ENCODE assay signal across 9 cellular contexts in genomic region chr21:38773108-38774061, GRCh38. TPM values are rescaled to one million over a fixed set of nuclear protein-coding genes. Genes with fewer than 3 reads are reported as not detected.
DNase-seq lines count a peak whose midpoint lies in the region; ATAC-seq and TF ChIP-seq lines count a peak whose summit lies in the region.
"Had no signal": no experiment of that assay in that cellular context is flagged by ENCODE, and none has a peak within 500 bp of the region (broad histone marks: within the 10 kb centered on the region; RNA-seq: fewer than 3 reads in every experiment).

No MANE protein-coding gene starts in this region.

- DNase-seq in Right ventricle myocardium inferior (ENCODE audit: missing footprints) = no peak
- no peak for DNase-seq in cardiac septum (ENCODE audit: low spot score)
- DNase-seq in left ventricle myocardium inferior = no peak
- DNase-seq in upper lobe of left lung = no peak
- no peak for DNase-seq in CD8-positive, alpha-beta memory T cell
- no peak for DNase-seq in inferior parietal cortex (ENCODE audit: extremely low spot score)
- DNase-seq: NCI-H1930 had no signal

- H3K27me3 Mint-ChIP-seq in CD8-positive, alpha-beta memory T cell = peaks cover 4 to 12% of the 10 kb centered on the region in 2 donors

- peaks cover 23 to 41% (median 34%) of the 10 kb centered on the region in 3 donors for H3K4me1 Mint-ChIP-seq in CD8-positive, alpha-beta memory T cell

- H3K9me3 Mint-ChIP-seq in CD8-positive, alpha-beta memory T cell = peaks cover 0 to 3% (median 0%) of the 10 kb centered on the region in 5 donors

- ATAC-seq in Right ventricle myocardium inferior (peak; percentile 67), upper lobe of left lung (ENCODE audit: low FRiP score in 2 of 2) (peak in 1 of 2 donors; percentile 90), HG03342 (IDR thresholded peaks at IDR 0.05; ENCODE audit: unreplicated experiment) (no peak)

- TF ChIP-seq CTCF in WI38 (IDR thresholded peaks at IDR 0.05; ENCODE audit: low read depth, low read length) (no peak), left ventricle myocardium inferior (IDR thresholded peaks at IDR 0.05; ENCODE audit: borderline replicate concordance) (no peak), upper lobe of left lung (IDR thresholded peaks at IDR 0.05) (no peak)

- H3K27me3 ChIP-seq in left ventricle myocardium inferior (ENCODE audit: low read depth) (no peaks in the 10 kb centered on the region), upper lobe of left lung (no peaks in the 10 kb centered on the region)
- H3K27me3 ChIP-seq in CD8-positive, alpha-beta memory T cell (ENCODE audit: insufficient read depth, low read length, poor library complexity, severe bottlenecking) = no peaks in the 10 kb centered on the region

- H3K36me3 Mint-ChIP-seq in CD8-positive, alpha-beta memory T cell = peaks cover 0 to 1% (median 0%) of the 10 kb centered on the region in 3 donors

- intact Hi-C loops in Right ventricle myocardium inferior (cut with DNase I) = no loop called here
- intact Hi-C loops in cardiac septum (cut with DNase I) = no loop called here
- intact Hi-C loops in left ventricle myocardium inferior (cut with micrococcal nuclease) = no loop called here

- peak overlapping the region in 1 of 8 donors; percentile 15 for H3K27ac Mint-ChIP-seq in CD8-positive, alpha-beta memory T cell

- no peak for TF ChIP-seq EP300 in upper lobe of left lung (IDR thresholded peaks at IDR 0.05)

- H3K4me3 ChIP-seq in WI38 (ENCODE audit: low read depth, low read length) = peak overlapping the region; percentile 20
- H3K4me3 ChIP-seq in left ventricle myocardium inferior = no peak overlapping the region
- no peak overlapping the region for H3K4me3 ChIP-seq in upper lobe of left lung
- H3K4me3 ChIP-seq in CD8-positive, alpha-beta memory T cell (ENCODE audit: low read length) = no peak overlapping the region

- no peak for TF ChIP-seq POLR2A in upper lobe of left lung (IDR thresholded peaks at IDR 0.05)

- H3K9me3 ChIP-seq in left ventricle myocardium inferior (replicated peaks) (peaks cover 3% of the 10 kb centered on the region), upper lobe of left lung (no peaks in the 10 kb centered on the region)
- H3K9me3 ChIP-seq in CD8-positive, alpha-beta memory T cell (ENCODE audit: low read length) = no peaks in the 10 kb centered on the region

- CTCF ChIA-PET in CD8-positive, alpha-beta memory T cell (lab: Charles Lee) = interaction anchor here (1.2 kb wide), 1 partner anchor 13 kb away, joined by 3 read pairs; no protein-coding TSS in a partner anchor

- H3K36me3 ChIP-seq in left ventricle myocardium inferior (no peaks in the 10 kb centered on the region), upper lobe of left lung (no peaks in the 10 kb centered on the region)
- H3K36me3 ChIP-seq in CD8-positive, alpha-beta memory T cell (ENCODE audit: insufficient read depth, low read length) = no peaks in the 10 kb centered on the region

- H3K27ac ChIP-seq in left ventricle myocardium inferior (replicated peaks) (peak overlapping the region; percentile 64), upper lobe of left lung (peak overlapping the region; percentile 42 to 66 (median 48))
- no peak overlapping the region for H3K27ac ChIP-seq in CD8-positive, alpha-beta memory T cell (ENCODE audit: low read depth, low read length)

- H3K4me1 ChIP-seq in left ventricle myocardium inferior (peaks cover 4% of the 10 kb centered on the region), upper lobe of left lung (peaks cover 0 to 13% (median 7%) of the 10 kb centered on the region in 4 donors)
- peaks cover 18% of the 10 kb centered on the region for H3K4me1 ChIP-seq in CD8-positive, alpha-beta memory T cell (ENCODE audit: insufficient read depth, low read length)

- 73 to 77% methylated on average over 18 of the region's 18 CpGs for WGBS in upper lobe of left lung, 2 donors

- POLR2A ChIA-PET in CD8-positive, alpha-beta memory T cell (lab: Charles Lee) = no interaction called here

- H3K4me3 Mint-ChIP-seq in CD8-positive, alpha-beta memory T cell = no peak overlapping the region

RNA-seq across cellular contexts. Expression of gene ETS2, which starts 32.3 kb away (rescaled TPM):
- total RNA-seq in Right ventricle myocardium inferior (51.5 TPM), cardiac septum (36.4 TPM), left ventricle myocardium inferior (40.9 TPM), upper lobe of left lung (100 to 1,000 TPM in 5 of 6 donors, 10 to 100 TPM in 1; 70.2 to 215 (median 143) TPM)
- 10 to 100 TPM; 37.9 to 39.7 TPM for total RNA-seq in CD8-positive, alpha-beta memory T cell
- polyA plus RNA-seq in CD8-positive, alpha-beta memory T cell = 9.7 TPM
